In genomic region chr15:98800437-98801233, GRCh38 we compare ENCODE assay signal across 8 cellular contexts.
DNase-seq lines count a peak whose midpoint lies in the region; ATAC-seq and TF ChIP-seq lines count a peak whose summit lies in the region.

No MANE protein-coding gene starts in this region.

- DNase-seq in DMS153 (lab: John Stamatoyannopoulos, UW) (peak; percentile 27), DMS153 treated with DMSO at 0.1 percent for 48 hours (lab: John Stamatoyannopoulos, UW; ENCODE audit: unreplicated experiment) (no peak), NCI-H524 treated with DMSO at 0.1 percent for 48 hours (lab: John Stamatoyannopoulos, UW) (peak; percentile 30), astrocyte of the hippocampus (ENCODE audit: low read depth, low spot score) (peak; percentile 94), hypothalamus (lab: John Stamatoyannopoulos, UW) (peak in 38 of 51 donors; percentile 12 to 91 (median 56)), retinal pigment epithelial cell (ENCODE audit: low read depth) (peak; percentile 88)

- ATAC-seq in HG02840 (IDR thresholded peaks at IDR 0.05; ENCODE audit: low FRiP score, unreplicated experiment) (no peak), GM19455 (IDR thresholded peaks at IDR 0.05; ENCODE audit: unreplicated experiment) (no peak)

- no peak for TF ChIP-seq CTCF in retinal pigment epithelial cell (conservative IDR thresholded peaks at IDR 0.05; ENCODE audit: low read depth, low read length)

- peak overlapping the region; percentile 11 for H3K4me3 ChIP-seq in retinal pigment epithelial cell (ENCODE audit: low read length)
